In genomic region chr5:139746691-139747582, GRCh38 we compare ENCODE assay signal across 2 cellular contexts.
A peak's percentile ranks its signal among the peaks of the same experiment; 100 is the strongest.
TF ChIP-seq lines count a peak whose summit lies in the region.

No MANE protein-coding gene starts in this region.

TF ChIP-seq in IMR-90, 13 proteins besides CTCF, POLR2A, EP300 and RAD21:
- TF ChIP-seq USF2 (IDR thresholded peaks at IDR 0.05; ENCODE audit: low read depth, low read length) (no peak), CHD1 (IDR thresholded peaks at IDR 0.05; ENCODE audit: low read depth, low read length) (no peak), NFE2L2 (IDR thresholded peaks at IDR 0.05; ENCODE audit: low read depth, low read length) (no peak), SMC3 (IDR thresholded peaks at IDR 0.05; ENCODE audit: low read depth, low read length) (no peak), FOS (IDR thresholded peaks at IDR 0.05; ENCODE audit: low read depth, low read length) (no peak), CEBPB (IDR thresholded peaks at IDR 0.05; ENCODE audit: low read depth, low read length) (0 out of 2 replicates have a peak, but pooled peaks have one; percentile 28), MAZ (IDR thresholded peaks at IDR 0.05; ENCODE audit: borderline replicate concordance, low read depth, low read length) (peak; percentile 73)
TF ChIP-seq in IMR-90: peak in this region for 2.

TF ChIP-seq in H1, 55 proteins besides CTCF, POLR2A, EP300 and RAD21:
- TF ChIP-seq EZH2 (IDR thresholded peaks at IDR 0.05; ENCODE audit: low read depth, low read length, severe bottlenecking) = peak; percentile 47
- TF ChIP-seq TEAD4 (IDR thresholded peaks at IDR 0.05; ENCODE audit: low read depth, low read length) = peak; percentile 1; the same call in 1 of the 2 replicates
- peak; percentile 52 for TF ChIP-seq KDM4A (IDR thresholded peaks at IDR 0.05; ENCODE audit: low read depth, low read length, severe bottlenecking)
- peak in 1 of 2 experiments; percentile 15; a peak in 1 of 4 replicates for TF ChIP-seq SIN3A (conservative IDR thresholded peaks at IDR 0.05 in 1 of 2, IDR thresholded peaks at IDR 0.05 in 1 of 2; ENCODE audit: low read depth in 1 of 2, low read length in 2 of 2)
- TF ChIP-seq JUND (IDR thresholded peaks at IDR 0.05; ENCODE audit: low read length) = no peak
- TF ChIP-seq RFX5 (IDR thresholded peaks at IDR 0.05; ENCODE audit: borderline replicate concordance, low read depth, low read length) = no peak
TF ChIP-seq in H1: peak in this region for 4.
